8 cellular contexts compared by ENCODE assay signal in genomic region chr1:228082975-228083870, GRCh38. TPM values are rescaled to one million over a fixed set of nuclear protein-coding genes. Genes with fewer than 3 reads are reported as not detected.
DNase-seq lines count a peak whose midpoint lies in the region; ATAC-seq and TF ChIP-seq lines count a peak whose summit lies in the region.

No MANE protein-coding gene starts in this region.

- peaks cover 88% of the 10 kb centered on the region for H3K79me2 ChIP-seq in osteoblast (ENCODE audit: insufficient read depth, low read length)

- H3K27me3 ChIP-seq in osteoblast (ENCODE audit: insufficient read depth, low read length): no peaks in the 10 kb centered on the region

- peak overlapping the region; percentile 100 for H3K4me2 ChIP-seq in osteoblast (ENCODE audit: insufficient read depth, low read length)

- no peak for TF ChIP-seq CTCF in fibroblast of pulmonary artery (IDR thresholded peaks at IDR 0.05; ENCODE audit: low read length, missing control alignments)
- TF ChIP-seq CTCF in osteoblast (IDR thresholded peaks at IDR 0.05; ENCODE audit: extremely low read depth, low read depth, low read length): no peak

- H2AFZ ChIP-seq in osteoblast (ENCODE audit: low read length): no peak overlapping the region

- peak overlapping the region; percentile 98 for H3K4me3 ChIP-seq in fibroblast of pulmonary artery (replicated peaks; ENCODE audit: low read depth, low read length)
- peak overlapping the region; percentile 94 for H3K4me3 ChIP-seq in osteoblast (ENCODE audit: insufficient read depth, low read length)

- peak overlapping the region; percentile 91 for H3K27ac ChIP-seq in osteoblast (ENCODE audit: low read depth, low read length)

- peak; percentile 0 for ATAC-seq in HG03520 (IDR thresholded peaks at IDR 0.05; ENCODE audit: unreplicated experiment)

- peaks cover 48% of the 10 kb centered on the region for H3K4me1 ChIP-seq in osteoblast (ENCODE audit: insufficient read depth, low read length)

- H3K9me3 ChIP-seq in osteoblast (ENCODE audit: low read depth, low read length): no peaks in the 10 kb centered on the region

- H4K20me1 ChIP-seq in osteoblast (ENCODE audit: insufficient read depth, low read length): peaks cover 81% of the 10 kb centered on the region

- peaks cover 8% of the 10 kb centered on the region for H3K36me3 ChIP-seq in osteoblast (ENCODE audit: insufficient read depth, low read length)

- peak; percentile 27 for DNase-seq in NOMO-1 treated with DMSO at 0.1 percent for 48 hours (lab: John Stamatoyannopoulos, UW; ENCODE audit: unreplicated experiment)
- DNase-seq in NOMO-1 treated with dmso at 0.1 percent for 144 hours (lab: John Stamatoyannopoulos, UW; ENCODE audit: unreplicated experiment): no peak
- DNase-seq in activated T-helper 1 cell treated with Interleukin-2 at 50 U/mL for 16 hours (ENCODE audit: low read depth): peak; percentile 32
- DNase-seq in fibroblast of pulmonary artery (ENCODE audit: low read depth): no peak
- peak; percentile 79 for DNase-seq in osteoblast (ENCODE audit: insufficient read length, low spot score, missing footprints)
- no peak for DNase-seq in GM19240 (ENCODE audit: insufficient read length, low spot score)
- DNase-seq in NCI-H1436 (lab: John Stamatoyannopoulos, UW): no peak

RNA-seq across cellular contexts. Expression of gene ARF1, which starts 0.7 kb away (rescaled TPM):
- 231 and 248 TPM in 2 replicates for total RNA-seq in osteoblast

RNA-seq across cellular contexts. Expression of gene C1orf35, which starts 19.9 kb away (rescaled TPM):
- total RNA-seq in osteoblast: 5.3 and 5.4 TPM in 2 replicates

RNA-seq across cellular contexts. Expression of gene MRPL55, which starts 25.9 kb away (rescaled TPM):
- 34.5 and 51.4 TPM in 2 replicates for total RNA-seq in osteoblast

RNA-seq across cellular contexts. Expression of gene GUK1, which starts 56.9 kb away (rescaled TPM):
- 253 and 278 TPM in 2 replicates for total RNA-seq in osteoblast

Comparison
In these comparisons a context has a peak if more than half of its experiments do, and no peak if none do; other contexts are left out.
1. DNase-seq: peak in NOMO-1 treated with DMSO at 0.1 percent for 48 hours (single experiment), activated T-helper 1 cell treated with Interleukin-2 at 50 U/mL for 16 hours (single experiment) and osteoblast (single experiment); none in NOMO-1 treated with dmso at 0.1 percent for 144 hours (single experiment), fibroblast of pulmonary artery (single experiment), GM19240 (single experiment) and NCI-H1436 (single experiment).